ENCODE assay signal across 8 cellular contexts in genomic region chr16:53054670-53055485, GRCh38. TPM values are rescaled to one million over a fixed set of nuclear protein-coding genes. Genes with fewer than 3 reads are reported as not detected.
A peak's percentile ranks its signal among the peaks of the same experiment; 100 is the strongest.
DNase-seq lines count a peak whose midpoint lies in the region; ATAC-seq lines count a peak whose summit lies in the region.

Gene CHD9, plus strand, starts transcription at chr16:53054991. Its CDS starts 101,099 bp downstream, at chr16:53156090.

- ATAC-seq in GM19043 (IDR thresholded peaks at IDR 0.05; ENCODE audit: low read depth, unreplicated experiment), result peak; percentile 68
- peak; percentile 85 for ATAC-seq in HG03432 (IDR thresholded peaks at IDR 0.05; ENCODE audit: unreplicated experiment)

- DNase-seq in Ammon's horn (ENCODE audit: low spot score) (peak; percentile 90), NCI-H460 (ENCODE audit: extremely low read depth, low read depth) (peak; percentile 80), cerebellum (ENCODE audit: low spot score) (peak; percentile 92), kidney glomerular epithelial cell (lab: John Stamatoyannopoulos, UW) (peak; percentile 78)
- DNase-seq in activated CD4-positive, alpha-beta T cell treated with anti-CD3 and anti-CD28 coated beads for 24 hours (ENCODE audit: low read depth in 2 of 2), result peak; percentile 52 to 53
- DNase-seq in stimulated activated CD4-positive, alpha-beta T cell treated with anti-CD3 and anti-CD28 coated beads, Interleukin-1b, Interleukin-23, amount 100 ng/mL, for 1 hour (ENCODE audit: low read depth in 2 of 2), result peak; percentile 23 to 48

RNA-seq across cellular contexts. Expression of gene CHD9, which starts in this region (rescaled TPM):
- total RNA-seq in NCI-H460 (2014; rRNA removed; shearing (Covaris generic)), result 31.3 and 38.8 TPM in 2 replicates
- 8.6 and 26.4 TPM in 2 replicates for polyA plus RNA-seq in NCI-H460 (2014; cell fraction: nucleus; rRNA removed)
- 185 TPM for total RNA-seq in cerebellum

Comparison
In these comparisons a context has a peak if more than half of its experiments do, and no peak if none do; other contexts are left out.
1. Peak in every context shown above with its lines: DNase-seq and ATAC-seq.
2. DNase-seq: peak in every context shown above with its lines; median percentile 92 in cerebellum; 90 in Ammon's horn; 80 in NCI-H460; 78 in kidney glomerular epithelial cell; 52 in activated CD4-positive, alpha-beta T cell treated with anti-CD3 and anti-CD28 coated beads for 24 hours; 36 in stimulated activated CD4-positive, alpha-beta T cell treated with anti-CD3 and anti-CD28 coated beads, Interleukin-1b, Interleukin-23, amount 100 ng/mL, for 1 hour.